ENCODE assay signal across 16 cellular contexts in genomic region chr11:134464981-134465730, GRCh38. TPM values are rescaled to one million over a fixed set of nuclear protein-coding genes. Genes with fewer than 3 reads are reported as not detected.
DNase-seq lines count a peak whose midpoint lies in the region; ATAC-seq and TF ChIP-seq lines count a peak whose summit lies in the region.
"Had no signal": no experiment of that assay in that cellular context is flagged by ENCODE, and none has a peak within 500 bp of the region (broad histone marks: within the 10 kb centered on the region; RNA-seq: fewer than 3 reads in every experiment).

No MANE protein-coding gene starts in this region.

- TF ChIP-seq CTCF in VCaP (conservative IDR thresholded peaks at IDR 0.05) (no peak), transverse colon (IDR thresholded peaks at IDR 0.05) (no peak), GM23338 (conservative IDR thresholded peaks at IDR 0.05; ENCODE audit: low read depth in 2 of 2) (no peak)

- H3K27ac ChIP-seq in VCaP (peak overlapping the region; percentile 100), transverse colon (no peak overlapping the region), GM23338 (ENCODE audit: low read depth) (no peak overlapping the region)
- H3K27ac ChIP-seq: BLaER1 treated with 17β-estradiol and CSF1 and Interleukin-3, amounts not matched to agents 10 nM and 100 nM had no signal

- ATAC-seq in GM23338 (no peak), GM19463 (IDR thresholded peaks at IDR 0.05; ENCODE audit: unreplicated experiment) (no peak), GM21786 (IDR thresholded peaks at IDR 0.05; ENCODE audit: unreplicated experiment) (no peak)
- ATAC-seq: HCT116 had no signal

- no peaks in the 10 kb centered on the region; the same call in 2 of the 3 replicates for H3K9me3 Mint-ChIP-seq in GM23338
- H3K9me3 Mint-ChIP-seq: CD4-positive, alpha-beta T cell had no signal

- no peaks in the 10 kb centered on the region for H3K36me3 Mint-ChIP-seq in GM23338 (ENCODE audit: low read depth)
- H3K36me3 Mint-ChIP-seq: IgD-negative memory B cell had no signal

- no peak for TF ChIP-seq POLR2A in transverse colon (IDR thresholded peaks at IDR 0.05)

- H2AFZ ChIP-seq in GM23338 = no peak overlapping the region

- peaks cover 30% of the 10 kb centered on the region for H3K4me1 Mint-ChIP-seq in GM23338
- H3K4me1 Mint-ChIP-seq: IgD-negative memory B cell had no signal

- no peak overlapping the region for H3K27ac Mint-ChIP-seq in GM23338
- H3K27ac Mint-ChIP-seq: CD4-positive, alpha-beta T cell had no signal

- H3F3A ChIP-seq in GM23338 (replicated peaks; ENCODE audit: low read depth) = no peaks in the 10 kb centered on the region

- DNase-seq in Caki2 (ENCODE audit: low read depth) = peak; percentile 16
- DNase-seq in kidney glomerular epithelial cell (lab: John Stamatoyannopoulos, UW) = peak; percentile 11
- DNase-seq in renal cortical epithelial cell (ENCODE audit: low read depth) = peak; percentile 13
- DNase-seq in transverse colon = no peak
- no peak for DNase-seq in GM23338 (ENCODE audit: low spot score)
- DNase-seq: ACHN; CD4-positive, alpha-beta T cell; DND-41; GDM1; KG1 had no signal

- TF ChIP-seq EP300 in transverse colon (IDR thresholded peaks at IDR 0.05; ENCODE audit: low read depth) = no peak

- peaks cover 19% of the 10 kb centered on the region for H3K27me3 Mint-ChIP-seq in GM23338 (ENCODE audit: insufficient read depth, low read depth, poor library complexity)

- H3K4me3 ChIP-seq in transverse colon = no peak overlapping the region
- no peak overlapping the region for H3K4me3 ChIP-seq in GM23338
- H3K4me3 ChIP-seq: BLaER1 treated with 17β-estradiol and CSF1 and Interleukin-3, amounts not matched to agents 10 nM and 100 nM had no signal

- H4K20me1 ChIP-seq in GM23338 (replicated peaks; ENCODE audit: insufficient read depth) = no peaks in the 10 kb centered on the region

- H3K4me2 ChIP-seq in GM23338 = no peak overlapping the region

- 0 out of 2 replicates have a peak, but pooled peaks cover under 1% of the 10 kb centered on the region for H3K9me2 ChIP-seq in GM23338 (ENCODE audit: insufficient read depth)

- H3K27me3 ChIP-seq in transverse colon = peaks cover 16% of the 10 kb centered on the region
- H3K27me3 ChIP-seq in GM23338 (ENCODE audit: insufficient read depth) = peaks cover 3% of the 10 kb centered on the region; the same call in 1 of the 2 replicates

- H3K4me1 ChIP-seq in transverse colon (peaks cover 0 to 3% (median 0%) of the 10 kb centered on the region in 4 donors), GM23338 (ENCODE audit: insufficient read depth) (peaks cover 11% of the 10 kb centered on the region; the same call in 1 of the 2 replicates)

- 80 to 81% methylated on average over 5 to 13 of the region's 13 CpGs for WGBS in transverse colon (ENCODE audit: low coverage in 1 of 2), 2 donors

- no peaks in the 10 kb centered on the region for H3K79me2 ChIP-seq in GM23338 (replicated peaks; ENCODE audit: insufficient read depth)

- intact Hi-C loops in transverse colon (cut with DNase I; ENCODE audit: low total_unique reads) = no loop called here

- H3K4me3 Mint-ChIP-seq in GM23338 = no peak overlapping the region; the same call in 2 of the 3 replicates
- H3K4me3 Mint-ChIP-seq: CD4-positive, alpha-beta T cell; IgD-negative memory B cell had no signal

- H3K36me3 ChIP-seq in transverse colon (no peaks in the 10 kb centered on the region), GM23338 (ENCODE audit: insufficient read depth) (no peaks in the 10 kb centered on the region)
- H3K36me3 ChIP-seq: BLaER1 treated with 17β-estradiol and CSF1 and Interleukin-3, amounts not matched to agents 10 nM and 100 nM had no signal

- in situ Hi-C loops in Caki2 (cut with HindIII; ENCODE audit: low pct_unique_long_range_greater_than_20kb, low sequenced_read_pairs) = no loop called here
- in situ Hi-C loops in transverse colon (cut with MboI; ENCODE audit: low pct_ligation_motif_present in 1 of 4, low pct_unique_long_range_greater_than_20kb in 1 of 4, low sequenced_read_pairs in 3 of 4) = no loop called here

- no peaks in the 10 kb centered on the region for H3K9me3 ChIP-seq in transverse colon

TF ChIP-seq in GM23338, 12 proteins besides CTCF, POLR2A, EP300 and RAD21:
- no peak for TF ChIP-seq EZH2 (IDR thresholded peaks at IDR 0.05; ENCODE audit: low read depth, unreplicated experiment)
- no peak for TF ChIP-seq CREB1 (CRISPR knock-in tag; IDR thresholded peaks at IDR 0.05; ENCODE audit: low read depth)
- no peak for TF ChIP-seq ETS1 (IDR thresholded peaks at IDR 0.05)

RNA-seq across cellular contexts. Expression of gene B3GAT1, which starts 53.1 kb away (rescaled TPM):
- not detected in 2 replicates for total RNA-seq in Caki2 (2014; rRNA removed; shearing (Covaris generic); ENCODE audit: low replicate concordance)
- total RNA-seq in renal cortical epithelial cell (under 0.01 and 0.10 TPM in 2 replicates), transverse colon (under 1 TPM in 2 of 4 donors, not detected in 2; 0.14 to 0.16 TPM)
- total RNA-seq in GM23338 (2014; rRNA removed; shearing (Covaris generic)) = 24.8 and 28.3 TPM in 2 replicates
- 4.3 and 4.8 TPM in 2 replicates for polyA plus RNA-seq in GM23338 (2016; fragmentation: Nextera tagmentation; extraction: Ambion mirVana)
- polyA plus RNA-seq: IgD-negative memory B cell had no signal

Comparison
In these comparisons a context has a peak if more than half of its experiments do, and no peak if none do; other contexts are left out.
1. DNase-seq: peak in Caki2 (single experiment), kidney glomerular epithelial cell (single experiment) and renal cortical epithelial cell (single experiment); none in transverse colon (single experiment) and GM23338 (single experiment).
2. RNA of gene B3GAT1, which starts 53.1 kb away (total RNA-seq): 24.8 to 28.3 TPM in GM23338; 0.14 to 0.16 TPM in transverse colon, under 0.01 to 0.10 TPM in renal cortical epithelial cell and not detected in Caki2; every median in the first group is over 10 times any median in the second.